Comparison of ENCODE assay signal across 8 cellular contexts in genomic region chr3:141485578-141486415, GRCh38. TPM values are rescaled to one million over a fixed set of nuclear protein-coding genes. Genes with fewer than 3 reads are reported as not detected.
A peak's percentile ranks its signal among the peaks of the same experiment; 100 is the strongest.
DNase-seq lines count a peak whose midpoint lies in the region; ATAC-seq and TF ChIP-seq lines count a peak whose summit lies in the region.

No MANE protein-coding gene starts in this region.

- peak overlapping the region; percentile 92 for H3K27ac ChIP-seq in RWPE2 (ENCODE audit: poor library complexity, severe bottlenecking)
- H3K27ac ChIP-seq in duodenal mucosa (ENCODE audit: low read depth, low read length) = peak overlapping the region; percentile 26

- H3K36me3 ChIP-seq in RWPE2 (ENCODE audit: low read depth) (no peaks in the 10 kb centered on the region), duodenal mucosa (ENCODE audit: control insufficient read depth in 1 of 2, insufficient read depth in 2 of 2, low read length in 2 of 2) (no peaks in the 10 kb centered on the region), mucosa of descending colon (ENCODE audit: low read depth) (no peaks in the 10 kb centered on the region)

- intact Hi-C loops in mucosa of descending colon (cut with DNase I, micrococcal nuclease) = no loop called here

- H3K4me1 ChIP-seq in RWPE2 (ENCODE audit: insufficient read depth, poor library complexity, severe bottlenecking) (peaks cover 29% of the 10 kb centered on the region), duodenal mucosa (ENCODE audit: control insufficient read depth in 1 of 2, insufficient read depth in 2 of 2, low read length in 2 of 2) (peaks cover 15 to 26% of the 10 kb centered on the region in 2 donors), mucosa of descending colon (ENCODE audit: low read depth) (peaks cover 20% of the 10 kb centered on the region)

- peak overlapping the region; percentile 9 to 44 for H3K9ac ChIP-seq in duodenal mucosa (ENCODE audit: low read depth in 1 of 2, low read length in 2 of 2)

- TF ChIP-seq CTCF in RWPE2 (IDR thresholded peaks at IDR 0.05; ENCODE audit: poor library complexity, severe bottlenecking) (no peak), mucosa of descending colon (IDR thresholded peaks at IDR 0.05) (no peak)

- ATAC-seq in RWPE2 (ENCODE audit: low read depth) = peak; percentile 63
- ATAC-seq in mucosa of descending colon = peak; percentile 65
- ATAC-seq in HG03196 (IDR thresholded peaks at IDR 0.05; ENCODE audit: unreplicated experiment) = no peak

- no peaks in the 10 kb centered on the region for H3K27me3 ChIP-seq in RWPE2 (ENCODE audit: insufficient read depth, poor library complexity, severe bottlenecking)
- H3K27me3 ChIP-seq in duodenal mucosa (ENCODE audit: control insufficient read depth in 1 of 2, insufficient read depth in 2 of 2, low read length in 2 of 2) = no peaks in the 10 kb centered on the region

- peak overlapping the region; percentile 96 for H3K4me3 ChIP-seq in RWPE2 (ENCODE audit: severe bottlenecking)
- peak overlapping the region; percentile 68 to 70 for H3K4me3 ChIP-seq in duodenal mucosa (ENCODE audit: low read depth in 1 of 2, low read length in 2 of 2)
- H3K4me3 ChIP-seq in mucosa of descending colon = no peak overlapping the region

- H3K9me3 ChIP-seq in RWPE2 (ENCODE audit: severe bottlenecking) (no peaks in the 10 kb centered on the region), duodenal mucosa (ENCODE audit: control insufficient read depth in 1 of 2, low read length in 2 of 2) (no peaks in the 10 kb centered on the region), mucosa of descending colon (no peaks in the 10 kb centered on the region)

- DNase-seq in SKM-1 treated with dmso at 0.1 percent for 144 hours (lab: John Stamatoyannopoulos, UW; ENCODE audit: unreplicated experiment) = peak; percentile 17
- DNase-seq in SKM-1 (lab: John Stamatoyannopoulos, UW; ENCODE audit: unreplicated experiment) = no peak
- no peak for DNase-seq in RWPE2 (ENCODE audit: low spot score)
- DNase-seq in mucosa of descending colon = peak in 2 of 3 donors; percentile 59 to 60
- DNase-seq in NCI-H1694 (lab: John Stamatoyannopoulos, UW) = no peak
- no peak for DNase-seq in DMS79 treated with DMSO at 0.1 percent for 48 hours (lab: John Stamatoyannopoulos, UW)

RNA-seq across cellular contexts. Expression of gene RASA2, which starts 1.0 kb away (rescaled TPM):
- total RNA-seq in mucosa of descending colon = 10 to 100 TPM; 15.5 to 22.5 (median 21.7) TPM

Comparison
In these comparisons a context has a peak if more than half of its experiments do, and no peak if none do; other contexts are left out.
1. DNase-seq: peak in SKM-1 treated with dmso at 0.1 percent for 144 hours (single experiment) and mucosa of descending colon (2 of 3); none in SKM-1 (single experiment), RWPE2 (single experiment), NCI-H1694 (single experiment) and DMS79 treated with DMSO at 0.1 percent for 48 hours (single experiment).